Comparison of ENCODE assay signal across 19 cellular contexts in the genomic region with DNA sequence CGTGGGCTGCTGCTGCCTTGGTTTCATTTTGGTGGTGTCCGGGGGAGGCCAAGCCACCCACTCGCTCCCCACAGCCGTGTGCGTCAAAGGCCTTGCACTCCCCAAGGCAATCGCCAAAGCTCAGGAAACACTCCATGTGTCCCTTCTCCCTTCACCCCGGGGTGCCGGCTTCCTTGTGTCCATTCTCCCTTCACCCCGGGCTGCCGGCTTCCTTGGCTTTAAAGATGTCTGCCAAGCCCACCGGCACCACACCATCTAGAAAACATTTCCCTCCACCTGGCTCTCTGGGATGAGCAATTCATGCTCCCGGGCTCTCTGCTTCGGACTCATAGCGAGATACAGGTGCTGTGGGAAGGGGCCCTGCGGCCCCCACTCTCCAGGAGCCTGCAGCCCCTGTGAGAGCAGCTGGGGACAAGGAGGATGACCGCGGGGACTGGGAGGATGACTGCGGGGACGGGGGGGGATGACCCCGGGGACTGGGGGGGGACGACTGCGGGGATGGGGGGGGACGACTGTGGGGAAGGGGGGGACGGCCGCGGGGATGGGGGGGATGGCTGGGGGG.
A peak's percentile ranks its signal among the peaks of the same experiment; 100 is the strongest.
DNase-seq lines count a peak whose midpoint lies in the region; ATAC-seq and TF ChIP-seq lines count a peak whose summit lies in the region.
"Had no signal": no experiment of that assay in that cellular context is flagged by ENCODE, and none has a peak within 500 bp of the region (broad histone marks: within the 10 kb centered on the region; RNA-seq: fewer than 3 reads in every experiment).

No MANE protein-coding gene starts in this region.

- no peaks in the 10 kb centered on the region for H3K36me3 ChIP-seq in suprapubic skin
- H3K36me3 ChIP-seq: HAP-1, MG63, Peyer's patch had no signal

- ATAC-seq in natural killer cell treated with Interleukin-12 subunit alpha and Interleukin-12 subunit beta and Interleukin-15 and Interleukin-18, amount 100 ng/mL, for 72 hours = no peak
- ATAC-seq in natural killer cell = no peak
- ATAC-seq in GM19023 (IDR thresholded peaks at IDR 0.05; ENCODE audit: unreplicated experiment) = no peak

- no peak overlapping the region for H3K4me3 Mint-ChIP-seq in natural killer cell treated with Interleukin-12 subunit alpha and Interleukin-12 subunit beta and Interleukin-15 and Interleukin-18, amount 100 ng/mL, for 72 hours
- no peak overlapping the region for H3K4me3 Mint-ChIP-seq in natural killer cell

- H3K27ac Mint-ChIP-seq in natural killer cell treated with Interleukin-12 subunit alpha and Interleukin-12 subunit beta and Interleukin-15 and Interleukin-18, amount 100 ng/mL, for 72 hours = no peak overlapping the region
- H3K27ac Mint-ChIP-seq in natural killer cell = no peak overlapping the region

- intact Hi-C loops in natural killer cell (cut with micrococcal nuclease) = no loop called here

- no peaks in the 10 kb centered on the region for H3K4me1 ChIP-seq in suprapubic skin
- H3K4me1 ChIP-seq: HAP-1, Peyer's patch had no signal

- no peaks in the 10 kb centered on the region for H3K36me3 Mint-ChIP-seq in natural killer cell treated with Interleukin-12 subunit alpha and Interleukin-12 subunit beta and Interleukin-15 and Interleukin-18, amount 100 ng/mL, for 72 hours
- no peaks in the 10 kb centered on the region for H3K36me3 Mint-ChIP-seq in natural killer cell

- H3K27me3 Mint-ChIP-seq in natural killer cell treated with Interleukin-12 subunit alpha and Interleukin-12 subunit beta and Interleukin-15 and Interleukin-18, amount 100 ng/mL, for 72 hours = no peaks in the 10 kb centered on the region
- H3K27me3 Mint-ChIP-seq in natural killer cell (ENCODE audit: low read depth in 2 of 2) = no peaks in the 10 kb centered on the region

- H3K4me1 Mint-ChIP-seq in natural killer cell treated with Interleukin-12 subunit alpha and Interleukin-12 subunit beta and Interleukin-15 and Interleukin-18, amount 100 ng/mL, for 72 hours (ENCODE audit: low read depth in 2 of 2) = peaks cover 3 to 6% of the 10 kb centered on the region in 2 donors
- peaks cover 9 to 10% of the 10 kb centered on the region in 2 donors for H3K4me1 Mint-ChIP-seq in natural killer cell

- TF ChIP-seq CTCF in natural killer cell (IDR thresholded peaks at IDR 0.05) (no peak), GM20000 (IDR thresholded peaks at IDR 0.05; ENCODE audit: extremely low read depth, missing control alignments) (no peak), fibroblast of mammary gland (conservative IDR thresholded peaks at IDR 0.05; ENCODE audit: control insufficient read depth, insufficient read depth, low read depth, low read length) (no peak), suprapubic skin (IDR thresholded peaks at IDR 0.05) (no peak)

- TF ChIP-seq EP300 in suprapubic skin (IDR thresholded peaks at IDR 0.05) = no peak

- H3K9me3 Mint-ChIP-seq in natural killer cell treated with Interleukin-12 subunit alpha and Interleukin-12 subunit beta and Interleukin-15 and Interleukin-18, amount 100 ng/mL, for 72 hours = no peaks in the 10 kb centered on the region
- no peaks in the 10 kb centered on the region for H3K9me3 Mint-ChIP-seq in natural killer cell

- H3K9me3 ChIP-seq in suprapubic skin = no peaks in the 10 kb centered on the region
- H3K9me3 ChIP-seq: HAP-1, MG63, Peyer's patch had no signal

- no peak for TF ChIP-seq POLR2A in suprapubic skin (IDR thresholded peaks at IDR 0.05)

- 83% methylated on average over 21 of the region's 26 CpGs for WGBS in suprapubic skin

- H3K27me3 ChIP-seq in suprapubic skin = peaks cover 29% of the 10 kb centered on the region
- H3K27me3 ChIP-seq: MG63, Peyer's patch had no signal

- DNase-seq in natural killer cell treated with Interleukin-12 subunit alpha and Interleukin-12 subunit beta and Interleukin-15 and Interleukin-18, amount 100 ng/mL, for 72 hours (ENCODE audit: low spot score) = peak; percentile 32
- DNase-seq in natural killer cell = no peak
- DNase-seq in GM20000 (ENCODE audit: low spot score) = peak; percentile 54
- DNase-seq in fibroblast of mammary gland (ENCODE audit: low read depth) = peak; percentile 15
- peak; percentile 34 to 69 for DNase-seq in suprapubic skin (ENCODE audit: low spot score in 2 of 2)
- DNase-seq in NCI-H1436 (lab: John Stamatoyannopoulos, UW) = no peak
- DNase-seq: C1 segment of cervical spinal cord; DMS79 treated with DMSO at 0.1 percent for 48 hours; IMR-90; Karpas-422; MG63; NCI-H1105; NCI-H1694; NCI-H2081 treated with DMSO at 0.1 percent for 48 hours; NK-92 treated with Interleukin-12 subunit alpha and Interleukin-12 subunit beta, amount 100 ng/mL, for 24 hours; SHP77 had no signal

- H3K4me3 ChIP-seq in fibroblast of mammary gland (ENCODE audit: control insufficient read depth, low read depth, low read length) (no peak overlapping the region), suprapubic skin (no peak overlapping the region)
- H3K4me3 ChIP-seq: HAP-1, MG63, Peyer's patch had no signal

- no peak overlapping the region for H3K27ac ChIP-seq in suprapubic skin
- H3K27ac ChIP-seq: Peyer's patch had no signal

Comparison
In these comparisons a context has a peak if more than half of its experiments do, and no peak if none do; other contexts are left out.
1. DNase-seq: peak in natural killer cell treated with Interleukin-12 subunit alpha and Interleukin-12 subunit beta and Interleukin-15 and Interleukin-18, amount 100 ng/mL, for 72 hours (single experiment), GM20000 (single experiment), fibroblast of mammary gland (single experiment) and suprapubic skin (2 of 2); none in natural killer cell (single experiment) and NCI-H1436 (single experiment).